ENCODE assay signal across 1 cellular context in the genomic region with DNA sequence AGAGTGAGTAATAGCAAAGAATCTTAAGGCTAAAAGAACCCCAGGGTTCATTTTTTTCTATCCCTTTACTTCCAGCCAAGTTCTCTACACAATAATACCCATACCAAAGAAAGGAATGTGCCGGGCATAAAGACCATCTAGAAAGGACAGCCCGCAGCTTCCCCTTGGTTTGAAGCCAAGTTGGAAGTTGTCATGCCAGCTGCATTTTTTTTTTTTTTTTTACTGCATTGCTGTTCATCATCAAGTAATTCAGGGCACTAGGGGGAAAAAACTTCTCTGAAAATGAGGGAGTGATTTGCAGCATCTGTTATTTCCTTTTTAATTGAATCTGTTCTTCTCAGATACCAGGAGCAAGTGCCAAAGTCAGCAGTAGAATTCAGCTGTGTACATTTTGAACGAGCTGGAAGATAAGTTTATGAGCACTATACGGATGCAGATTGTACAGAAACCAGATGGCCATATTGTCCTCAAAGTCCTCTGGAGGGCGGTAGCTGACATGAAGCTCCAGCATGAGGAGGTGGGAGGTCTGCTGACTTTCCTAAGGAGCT.
TF ChIP-seq lines count a peak whose summit lies in the region.

No MANE protein-coding gene starts in this region.

TF ChIP-seq in K562, 482 proteins besides CTCF, POLR2A, EP300 and RAD21:
- no peak for TF ChIP-seq ZNF24 (IDR thresholded peaks at IDR 0.05)
- TF ChIP-seq ZNF507 (tag; conservative IDR thresholded peaks at IDR 0.05): no peak
- TF ChIP-seq SAP30 (IDR thresholded peaks at IDR 0.05; ENCODE audit: borderline replicate concordance, insufficient read depth, low read depth, low read length, poor library complexity, severe bottlenecking): no peak
- no peak for TF ChIP-seq FUS (optimal IDR thresholded peaks at IDR 0.05; ENCODE audit: low read depth, low read length)
- no peak for TF ChIP-seq NFXL1 (CRISPR knock-in tag; IDR thresholded peaks at IDR 0.05)
- TF ChIP-seq THAP12 (CRISPR knock-in tag; IDR thresholded peaks at IDR 0.05): no peak
- no peak for TF ChIP-seq ADNP (tag; IDR thresholded peaks at IDR 0.05)
- no peak for TF ChIP-seq POLR3G (IDR thresholded peaks at IDR 0.05; ENCODE audit: extremely low read depth, insufficient read length, insufficient replicate concordance)
TF ChIP-seq in K562: peak in this region for 0.
